22 cellular contexts compared by ENCODE assay signal in the genomic region with DNA sequence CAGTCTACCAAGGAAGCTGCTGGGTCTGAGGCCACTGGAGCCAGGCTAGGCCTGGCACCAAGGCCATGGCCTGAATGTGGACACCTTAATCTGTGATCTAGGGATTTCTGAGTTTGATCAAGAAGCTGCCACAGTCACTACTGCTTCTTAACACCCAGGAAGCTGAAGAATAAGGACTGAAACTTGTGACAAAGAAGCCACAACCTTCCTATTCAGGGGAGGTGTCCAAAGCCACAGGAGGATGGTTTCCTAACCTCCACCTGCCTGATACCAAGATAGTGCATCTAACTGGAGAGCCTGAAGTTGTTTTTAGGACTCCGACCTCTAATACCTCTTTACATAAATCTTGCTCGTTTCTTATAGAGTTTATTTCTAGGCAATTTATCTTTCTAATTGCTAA. TPM values are rescaled to one million over a fixed set of nuclear protein-coding genes. Genes with fewer than 3 reads are reported as not detected.
DNase-seq lines count a peak whose midpoint lies in the region; ATAC-seq and TF ChIP-seq lines count a peak whose summit lies in the region.
"Had no signal": no experiment of that assay in that cellular context is flagged by ENCODE, and none has a peak within 500 bp of the region (broad histone marks: within the 10 kb centered on the region; RNA-seq: fewer than 3 reads in every experiment).

No MANE protein-coding gene starts in this region.

- no peak overlapping the region for H4K91ac ChIP-seq in neuronal stem cell (ENCODE audit: low read depth, low read length, poor library complexity)

- WGBS in neuronal stem cell (ENCODE audit: extremely low coverage in 2 of 2, insufficient read length in 2 of 2, insufficient replicate concordance in 1 of 2), 2 donors = no CpG with 5 or more reads among the region's 2 CpGs
- WGBS in right lobe of liver (ENCODE audit: insufficient coverage, low coverage, low lambda C conversion rate, missing lambda C conversion rate) = 75% methylated on average over 2 of the region's 2 CpGs

- H3K4me2 ChIP-seq in neuronal stem cell (ENCODE audit: insufficient read depth, low read length, poor library complexity, severe bottlenecking) = no peak overlapping the region

- H3K36me3 Mint-ChIP-seq in activated naive CD4-positive, alpha-beta T cell treated with anti-CD3 and anti-CD28 coated beads, Interleukin-2, amount 50 U/mL, for 72 hours = peaks cover 0 to 16% of the 10 kb centered on the region in 2 donors
- H3K36me3 Mint-ChIP-seq in T-helper 17 cell (ENCODE audit: low read depth) = no peaks in the 10 kb centered on the region
- H3K36me3 Mint-ChIP-seq: CD14-positive monocyte; immature natural killer cell; natural killer cell treated with Interleukin-12 subunit alpha and Interleukin-12 subunit beta and Interleukin-15 and Interleukin-18, amount 100 ng/mL, for 72 hours had no signal

- H4K8ac ChIP-seq in neuronal stem cell (ENCODE audit: low read depth, low read length) = no peak overlapping the region

- no peak overlapping the region for H3K4ac ChIP-seq in neuronal stem cell (ENCODE audit: low read length)

- H2AK5ac ChIP-seq in neuronal stem cell (ENCODE audit: low read depth, low read length) = no peak overlapping the region

- H2AFZ ChIP-seq in neuronal stem cell (ENCODE audit: low read length) = peak overlapping the region; percentile 15

- no peak for DNase-seq in activated naive CD4-positive, alpha-beta T cell treated with anti-CD3 and anti-CD28 coated beads, Interleukin-2, amount 50 U/mL, for 72 hours (ENCODE audit: low spot score in 2 of 2)
- no peak for DNase-seq in activated naive CD4-positive, alpha-beta T cell treated with Interleukin-2 at 50 U/mL for 16 hours
- DNase-seq in T-helper 17 cell = no peak
- no peak for DNase-seq in neuronal stem cell (ENCODE audit: low spot score)
- DNase-seq in right lobe of liver = no peak
- DNase-seq in activated CD8-positive, alpha-beta memory T cell treated with anti-CD3 and anti-CD28 coated beads, Interleukin-2, amount 50 U/mL, for 4 hours = no peak
- no peak for DNase-seq in ascending aorta (ENCODE audit: low spot score in 2 of 2)
- DNase-seq: foreskin fibroblast, GF-D8, left lung, midbrain, NCI-H1694 treated with DMSO at 0.1 percent for 48 hours, stomach, trophoblast cell had no signal

- H3K79me1 ChIP-seq in neuronal stem cell (ENCODE audit: low read depth, low read length) = no peaks in the 10 kb centered on the region

- H3K4me3 Mint-ChIP-seq in T-helper 17 cell = no peak overlapping the region
- H3K4me3 Mint-ChIP-seq: CD14-positive monocyte; central memory CD8-positive, alpha-beta T cell; natural killer cell treated with Interleukin-12 subunit alpha and Interleukin-12 subunit beta and Interleukin-15 and Interleukin-18, amount 100 ng/mL, for 72 hours had no signal

- peak; percentile 78 to 91 for ATAC-seq in activated naive CD4-positive, alpha-beta T cell treated with anti-CD3 and anti-CD28 coated beads, Interleukin-2, amount 50 U/mL, for 72 hours
- ATAC-seq in GM19468 (IDR thresholded peaks at IDR 0.05; ENCODE audit: extremely low read depth, unreplicated experiment) (peak; percentile 41), T-helper 17 cell (peak; percentile 63), right lobe of liver (no peak)
- ATAC-seq: K562, left lung, Right ventricle myocardium inferior had no signal

- H3K18ac ChIP-seq in neuronal stem cell (ENCODE audit: low read length) = no peak overlapping the region

- H3K27ac ChIP-seq in neuronal stem cell (replicated peaks; ENCODE audit: low read length) (no peak overlapping the region), right lobe of liver (no peak overlapping the region), ascending aorta (no peak overlapping the region)
- H3K27ac ChIP-seq: left lung, stomach had no signal

- H3K4me1 ChIP-seq in neuronal stem cell (ENCODE audit: control insufficient read depth in 2 of 2, insufficient read depth in 1 of 2, low read depth in 1 of 2, low read length in 2 of 2) (peaks cover 3 to 6% of the 10 kb centered on the region in 2 donors), right lobe of liver (no peaks in the 10 kb centered on the region), ascending aorta (peaks cover 0 to 4% of the 10 kb centered on the region in 2 donors)

- H3K4me3 ChIP-seq in neuronal stem cell (ENCODE audit: low read length in 2 of 2) (no peak overlapping the region), right lobe of liver (no peak overlapping the region), ascending aorta (no peak overlapping the region)
- H3K4me3 ChIP-seq: K562, left lung, stomach had no signal

- H2BK15ac ChIP-seq in neuronal stem cell (ENCODE audit: low read length) = no peak overlapping the region

- H2BK5ac ChIP-seq in neuronal stem cell (ENCODE audit: low read length) = no peak overlapping the region

- H3K4me1 Mint-ChIP-seq in T-helper 17 cell = peaks cover 7% of the 10 kb centered on the region

- no peak overlapping the region for H3K9ac ChIP-seq in neuronal stem cell (ENCODE audit: low read depth, low read length, poor library complexity)

- TF ChIP-seq CTCF in right lobe of liver (IDR thresholded peaks at IDR 0.05) (no peak), ascending aorta (IDR thresholded peaks at IDR 0.05) (no peak)

- H3K36me3 ChIP-seq in neuronal stem cell (replicated peaks in 1 of 2; ENCODE audit: control insufficient read depth in 2 of 2, insufficient read depth in 2 of 2, low read length in 2 of 2) (no peaks in the 10 kb centered on the region), right lobe of liver (no peaks in the 10 kb centered on the region), ascending aorta (no peaks in the 10 kb centered on the region)
- H3K36me3 ChIP-seq: left lung, stomach had no signal

- no peak overlapping the region for H2BK12ac ChIP-seq in neuronal stem cell (ENCODE audit: low read length)

- H3K9me3 Mint-ChIP-seq in activated naive CD4-positive, alpha-beta T cell treated with anti-CD3 and anti-CD28 coated beads, Interleukin-2, amount 50 U/mL, for 72 hours = peaks cover 7 to 13% of the 10 kb centered on the region in 2 donors
- H3K9me3 Mint-ChIP-seq: central memory CD8-positive, alpha-beta T cell; natural killer cell treated with Interleukin-12 subunit alpha and Interleukin-12 subunit beta and Interleukin-15 and Interleukin-18, amount 100 ng/mL, for 72 hours had no signal

- no peak overlapping the region for H3K14ac ChIP-seq in neuronal stem cell (ENCODE audit: low read length)

- H3K27me3 Mint-ChIP-seq in T-helper 17 cell = peaks cover 8% of the 10 kb centered on the region

- no peak overlapping the region for H2BK120ac ChIP-seq in neuronal stem cell (ENCODE audit: low read depth, low read length)

- H3K27me3 ChIP-seq in neuronal stem cell (ENCODE audit: control insufficient read depth in 3 of 3, insufficient read depth in 3 of 3, low read depth in 1 of 3, low read length in 3 of 3) (no peaks in the 10 kb centered on the region), right lobe of liver (no peaks in the 10 kb centered on the region), ascending aorta (no peaks in the 10 kb centered on the region)
- H3K27me3 ChIP-seq: left lung, stomach had no signal

- intact Hi-C loops in right lobe of liver (cut with DNase I) = no loop called here
- intact Hi-C loops in ascending aorta (cut with DNase I) = no loop called here

- no peak for TF ChIP-seq POLR2A in right lobe of liver (IDR thresholded peaks at IDR 0.05)

- H3K27ac Mint-ChIP-seq in activated naive CD4-positive, alpha-beta T cell treated with anti-CD3 and anti-CD28 coated beads, Interleukin-2, amount 50 U/mL, for 72 hours = no peak overlapping the region
- H3K27ac Mint-ChIP-seq in T-helper 17 cell = no peak overlapping the region
- H3K27ac Mint-ChIP-seq: activated T-helper 2 cell treated with anti-CD3 and anti-CD28 coated beads, Interferon-gamma antibody, Interleukin-2, Interleukin-4, amounts not matched to agents 10 μg/mL and 5 μg/mL and 100 μg/mL, durations not matched to agents 14 hours and 24 hours and 36 hours; CD14-positive monocyte; immature natural killer cell; natural killer cell treated with Interleukin-12 subunit alpha and Interleukin-12 subunit beta and Interleukin-15 and Interleukin-18, amount 100 ng/mL, for 72 hours had no signal

- H3K23ac ChIP-seq in neuronal stem cell (ENCODE audit: low read depth, low read length, poor library complexity) = no peak overlapping the region

- H3K9me3 ChIP-seq in T-helper 17 cell (ENCODE audit: control insufficient read depth, low read length, poor library complexity, severe bottlenecking) = no peaks in the 10 kb centered on the region
- H3K9me3 ChIP-seq in neuronal stem cell (replicated peaks in 1 of 2; ENCODE audit: control insufficient read depth in 2 of 2, insufficient read depth in 1 of 2, low read depth in 1 of 2, low read length in 2 of 2) = no peaks in the 10 kb centered on the region
- H3K9me3 ChIP-seq in right lobe of liver = no peaks in the 10 kb centered on the region
- no peaks in the 10 kb centered on the region for H3K9me3 ChIP-seq in ascending aorta
- H3K9me3 ChIP-seq: left lung, stomach had no signal

RNA-seq across cellular contexts. Expression of a gene that starts 5.5 kb away (rescaled TPM):
- 1 to 10 TPM; 6.8 to 7.9 TPM for total RNA-seq in activated naive CD4-positive, alpha-beta T cell treated with anti-CD3 and anti-CD28 coated beads, Interleukin-2, amount 50 U/mL, for 72 hours
- total RNA-seq in T-helper 17 cell (10 to 100 TPM in 1 of 2 donors, 1 to 10 TPM in 1; 8.5 to 11.1 TPM), right lobe of liver (10 to 100 TPM; 10.5 to 24.1 (median 13.6) TPM), ascending aorta (24.9 TPM)
- polyA plus RNA-seq in neuronal stem cell (2013, experiment 1 of 2) = 22.2 TPM
- polyA plus RNA-seq in neuronal stem cell (2013, experiment 2 of 2) = 21.7 TPM

Comparison
In these comparisons a context has a peak if more than half of its experiments do, and no peak if none do; other contexts are left out.
1. ATAC-seq: peak in activated naive CD4-positive, alpha-beta T cell treated with anti-CD3 and anti-CD28 coated beads, Interleukin-2, amount 50 U/mL, for 72 hours (2 of 2), GM19468 (single experiment) and T-helper 17 cell (single experiment); none in right lobe of liver (0 of 4).